Comparison of ENCODE assay signal across 8 cellular contexts in genomic region chr20:50115591-50116367, GRCh38. TPM values are rescaled to one million over a fixed set of nuclear protein-coding genes. Genes with fewer than 3 reads are reported as not detected.
DNase-seq lines count a peak whose midpoint lies in the region; ATAC-seq, FAIRE-seq and TF ChIP-seq lines count a peak whose summit lies in the region.

No MANE protein-coding gene starts in this region.

- H3K36me3 ChIP-seq in right atrium auricular region (no peaks in the 10 kb centered on the region), psoas muscle (ENCODE audit: insufficient read depth in 1 of 2, low read depth in 1 of 2) (no peaks in the 10 kb centered on the region)

- H3K27me3 ChIP-seq in right atrium auricular region (no peaks in the 10 kb centered on the region), psoas muscle (ENCODE audit: insufficient read depth in 3 of 3, low read length in 2 of 3) (no peaks in the 10 kb centered on the region)

- peaks cover 49% of the 10 kb centered on the region for H3K4me1 Mint-ChIP-seq in T-helper 1 cell treated with Interleukin-12 subunit alpha and Interleukin-12 subunit beta and Interleukin-4 antibody, amounts not matched to agents 30 μg/mL and 1 μg/mL, for 36 hours (ENCODE audit: low read depth)

- intact Hi-C loops in psoas muscle (cut with DNase I), result loop anchor here (5.0 to 10.0 kb wide), 2 partner anchors 37 to 349 kb away; partner anchors contain the start of gene PEDS1 (in 1 of the 2)

- no peaks in the 10 kb centered on the region for H3K27me3 Mint-ChIP-seq in T-helper 1 cell treated with Interleukin-12 subunit alpha and Interleukin-12 subunit beta and Interleukin-4 antibody, amounts not matched to agents 30 μg/mL and 1 μg/mL, for 36 hours (ENCODE audit: low read depth)

- 0 to 1% (median 0%) methylated on average over 24 of the region's 24 CpGs for WGBS in psoas muscle, 3 donors

- peak; percentile 75 for FAIRE-seq in urothelium cell line (lab: Jason Lieb, UNC)

- peak overlapping the region; percentile 92 for H3K27ac Mint-ChIP-seq in T-helper 1 cell treated with Interleukin-12 subunit alpha and Interleukin-12 subunit beta and Interleukin-4 antibody, amounts not matched to agents 30 μg/mL and 1 μg/mL, for 36 hours

- H3K4me3 ChIP-seq in right atrium auricular region, result peak overlapping the region; percentile 36 to 55
- H3K4me3 ChIP-seq in psoas muscle, result peak overlapping the region; percentile 75

- H3K9me3 Mint-ChIP-seq in T-helper 1 cell treated with Interleukin-12 subunit alpha and Interleukin-12 subunit beta and Interleukin-4 antibody, amounts not matched to agents 30 μg/mL and 1 μg/mL, for 36 hours, result no peaks in the 10 kb centered on the region

- H3K27ac ChIP-seq in angular gyrus (ENCODE audit: low read depth, low read length) (peak overlapping the region; percentile 76), right atrium auricular region (peak overlapping the region; percentile 76 to 82), psoas muscle (peak overlapping the region; percentile 97)

- peaks cover 10% of the 10 kb centered on the region for H3K36me3 Mint-ChIP-seq in T-helper 1 cell treated with Interleukin-12 subunit alpha and Interleukin-12 subunit beta and Interleukin-4 antibody, amounts not matched to agents 30 μg/mL and 1 μg/mL, for 36 hours (ENCODE audit: low read depth)

- no peak for TF ChIP-seq CTCF in right atrium auricular region (IDR thresholded peaks at IDR 0.05)
- TF ChIP-seq CTCF in psoas muscle (IDR thresholded peaks at IDR 0.05), result no peak

- peak; percentile 73 for ATAC-seq in GM18498 (IDR thresholded peaks at IDR 0.05; ENCODE audit: unreplicated experiment)
- ATAC-seq in HG02885 (IDR thresholded peaks at IDR 0.05; ENCODE audit: poor library complexity, unreplicated experiment), result peak; percentile 85
- peak; percentile 78 to 85 (median 84) for ATAC-seq in psoas muscle

- H3K4me1 ChIP-seq in right atrium auricular region (peaks cover 0 to 50% of the 10 kb centered on the region in 2 donors), psoas muscle (peaks cover 45% of the 10 kb centered on the region)

- peak; percentile 94 for DNase-seq in NCI-H1694 (lab: John Stamatoyannopoulos, UW)
- DNase-seq in right atrium auricular region (ENCODE audit: low spot score), result peak; percentile 98
- DNase-seq in psoas muscle, result peak; percentile 96 to 98
- peak; percentile 99 for DNase-seq in urothelium cell line (ENCODE audit: low spot score)

- H3K4me3 Mint-ChIP-seq in T-helper 1 cell treated with Interleukin-12 subunit alpha and Interleukin-12 subunit beta and Interleukin-4 antibody, amounts not matched to agents 30 μg/mL and 1 μg/mL, for 36 hours, result peak overlapping the region; percentile 90

- H3K9me3 ChIP-seq in right atrium auricular region, result no peaks in the 10 kb centered on the region
- H3K9me3 ChIP-seq in psoas muscle, result no peaks in the 10 kb centered on the region

RNA-seq across cellular contexts. Expression of gene UBE2V1, which starts 2.8 kb away (rescaled TPM):
- total RNA-seq in right atrium auricular region (10 to 100 TPM; 61.2 to 70.2 TPM), psoas muscle (10 to 100 TPM; 45.2 to 78.1 (median 57.5) TPM)
- 100 to 1,000 TPM in 2 of 3 donors, 10 to 100 TPM in 1; 57.1 to 165 (median 103) TPM for polyA plus RNA-seq in psoas muscle

RNA-seq across cellular contexts. Expression of gene PEDS1, which starts 37.7 kb away (rescaled TPM):
- total RNA-seq in right atrium auricular region (10 to 100 TPM; 26.1 to 30.7 TPM), psoas muscle (10 to 100 TPM; 17.5 to 59.2 (median 35.0) TPM)
- 10 to 100 TPM; 23.8 to 55.1 (median 49.2) TPM for polyA plus RNA-seq in psoas muscle

Comparison
In these comparisons a context has a peak if more than half of its experiments do, and no peak if none do; other contexts are left out.
1. Peak in every context shown above with its lines: DNase-seq, ATAC-seq, H3K4me3 ChIP-seq and H3K27ac ChIP-seq.